ENCODE assay signal across 15 cellular contexts in genomic region chr5:32436553-32437262, GRCh38. TPM values are rescaled to one million over a fixed set of nuclear protein-coding genes. Genes with fewer than 3 reads are reported as not detected.
DNase-seq lines count a peak whose midpoint lies in the region; ATAC-seq, FAIRE-seq and TF ChIP-seq lines count a peak whose summit lies in the region.
"Had no signal": no experiment of that assay in that cellular context is flagged by ENCODE, and none has a peak within 500 bp of the region (broad histone marks: within the 10 kb centered on the region; RNA-seq: fewer than 3 reads in every experiment).

No MANE protein-coding gene starts in this region.

- peaks cover 97% of the 10 kb centered on the region for H3K79me2 ChIP-seq in HepG2 (ENCODE audit: insufficient read depth, low read length)

- H3K27ac ChIP-seq in right cardiac atrium (ENCODE audit: low read length) (no peak overlapping the region), left ventricle myocardium inferior (replicated peaks) (no peak overlapping the region), HepG2 (ENCODE audit: extremely low read length, insufficient read depth, low read length) (no peak overlapping the region), coronary artery (no peak overlapping the region), RWPE1 (no peak overlapping the region)

- H3K27me3 ChIP-seq in right cardiac atrium (ENCODE audit: control insufficient read depth, insufficient read depth) (no peaks in the 10 kb centered on the region), left ventricle myocardium inferior (ENCODE audit: low read depth) (no peaks in the 10 kb centered on the region), bronchial epithelial cell (ENCODE audit: control insufficient read depth, insufficient read depth, low read length) (no peaks in the 10 kb centered on the region), HepG2 (ENCODE audit: control insufficient read depth in 1 of 2, insufficient read depth in 2 of 2, low read length in 2 of 2) (no peaks in the 10 kb centered on the region)
- H3K27me3 ChIP-seq: MG63 had no signal

- ATAC-seq in right cardiac atrium (peak; percentile 66 to 89), HepG2 (peak; percentile 34; the same call in 1 of the 3 replicates), sciatic nerve (no peak)

- POLR2A ChIA-PET in HepG2 (lab: Yijun Ruan, JAX) (interaction anchor here (0.7 kb wide), 1 partner anchor 19 kb away, joined by 3 read pairs; no protein-coding TSS in a partner anchor), RWPE1 (lab: Yijun Ruan, JAX; ENCODE audit: low non-redundant PET) (no interaction called here)

- no peak for DNase-seq in right cardiac atrium
- no peak for DNase-seq in left ventricle myocardium inferior
- DNase-seq in bronchial epithelial cell (ENCODE audit: low read depth): peak; percentile 38
- no peak for DNase-seq in HepG2 (ENCODE audit: low spot score)
- no peak for DNase-seq in coronary artery (ENCODE audit: low spot score)
- DNase-seq in RWPE1 (ENCODE audit: low spot score): no peak
- no peak for DNase-seq in sciatic nerve (ENCODE audit: low spot score)
- DNase-seq in globus pallidus (ENCODE audit: low spot score): no peak
- DNase-seq: MG63, NCI-H1092 treated with DMSO at 0.1 percent for 48 hours, NCI-H1694, NCI-H446 treated with DMSO at 0.1 percent for 48 hours, NCI-H82 had no signal

- in situ Hi-C loops in HepG2 (cut with HindIII; ENCODE audit: extremely low pct_ligation_motif_present, low pct_unique_long_range_greater_than_20kb): no loop called here

- H3K9ac ChIP-seq in HepG2 (ENCODE audit: insufficient read depth, low read depth, low read length): no peak overlapping the region

- TF ChIP-seq CTCF in left ventricle myocardium inferior (IDR thresholded peaks at IDR 0.05; ENCODE audit: borderline replicate concordance): no peak
- TF ChIP-seq CTCF in bronchial epithelial cell (IDR thresholded peaks at IDR 0.05; ENCODE audit: insufficient read depth, low read length, severe bottlenecking): no peak
- TF ChIP-seq CTCF in HepG2 (CRISPR knock-in tag; IDR thresholded peaks at IDR 0.05): no peak
- no peak for TF ChIP-seq CTCF in coronary artery (IDR thresholded peaks at IDR 0.05)
- TF ChIP-seq CTCF in RWPE1 (conservative IDR thresholded peaks at IDR 0.05; ENCODE audit: low read depth): no peak

- peaks cover 96% of the 10 kb centered on the region for H4K20me1 ChIP-seq in HepG2 (ENCODE audit: insufficient read depth, low read length)

- H3K4me2 ChIP-seq in HepG2 (ENCODE audit: low read depth, low read length): no peak overlapping the region

- H2AFZ ChIP-seq in HepG2 (ENCODE audit: low read length): no peak overlapping the region

- no peak overlapping the region for H3K4me3 ChIP-seq in right cardiac atrium (ENCODE audit: low read length)
- H3K4me3 ChIP-seq in left ventricle myocardium inferior: no peak overlapping the region
- no peak overlapping the region for H3K4me3 ChIP-seq in bronchial epithelial cell (ENCODE audit: low read depth, low read length)
- H3K4me3 ChIP-seq in HepG2 (replicated peaks in 1 of 3; ENCODE audit: insufficient read depth in 1 of 3, low read depth in 2 of 3, low read length in 3 of 3): no peak overlapping the region
- H3K4me3 ChIP-seq in coronary artery: no peak overlapping the region
- H3K4me3 ChIP-seq: MG63 had no signal

- H3K4me1 ChIP-seq in right cardiac atrium (ENCODE audit: control insufficient read depth, insufficient read depth, low read length): peaks cover 5% of the 10 kb centered on the region
- H3K4me1 ChIP-seq in left ventricle myocardium inferior: peaks cover 65% of the 10 kb centered on the region
- H3K4me1 ChIP-seq in HepG2 (ENCODE audit: insufficient read depth, low read length): peaks cover 61% of the 10 kb centered on the region

- BruUV-seq in HepG2 (replicated peaks; lab: Mats Ljungman, UMichigan): no TSS peak

- CTCF ChIA-PET in HepG2 (lab: Yijun Ruan, JAX; ENCODE audit: low intra/inter-chr PET ratio, low total read pairs) (no interaction called here), RWPE1 (lab: Yijun Ruan, JAX) (no interaction called here)

- WGBS in right cardiac atrium: 84% methylated on average over 4 of the region's 4 CpGs
- 94% methylated on average over 4 of the region's 4 CpGs for WGBS in HepG2 (ENCODE audit: low lambda C conversion rate)

- intact Hi-C loops in right cardiac atrium (cut with DNase I) (no loop called here), left ventricle myocardium inferior (cut with micrococcal nuclease) (no loop called here), HepG2 (cut with micrococcal nuclease; ENCODE audit: unreplicated experiment) (no loop called here), sciatic nerve (cut with DNase I) (no loop called here)

- H3K36me3 ChIP-seq in left ventricle myocardium inferior (no peaks in the 10 kb centered on the region), bronchial epithelial cell (ENCODE audit: control insufficient read depth, insufficient read depth, low read length) (no peaks in the 10 kb centered on the region), HepG2 (replicated peaks in 1 of 2; ENCODE audit: control insufficient read depth in 1 of 2, insufficient read depth in 2 of 2, low read length in 2 of 2) (peaks cover 3 to 33% of the 10 kb centered on the region in 2 experiments; a peak in 3 of 5 replicates)

- no peak for TF ChIP-seq EP300 in HepG2 (IDR thresholded peaks at IDR 0.05; ENCODE audit: low read depth in 2 of 2, low read length in 2 of 2)
- no peak for TF ChIP-seq EP300 in HepG2 (CRISPR knock-in tag; IDR thresholded peaks at IDR 0.05; ENCODE audit: borderline replicate concordance)

- no peak for TF ChIP-seq RAD21 in HepG2 (CRISPR knock-in tag; IDR thresholded peaks at IDR 0.05)

- FAIRE-seq in bronchial epithelial cell (lab: Jason Lieb, UNC) (no peak), HepG2 (lab: Jason Lieb, UNC) (no peak)
- FAIRE-seq: A204.1, GM12892 had no signal

- no peak for TF ChIP-seq POLR2A in HepG2 (IDR thresholded peaks at IDR 0.05; ENCODE audit: insufficient read depth in 1 of 2, low read depth in 2 of 2, low read length in 2 of 2)

- H3K9me3 ChIP-seq in right cardiac atrium (ENCODE audit: control insufficient read depth, low read length) (no peaks in the 10 kb centered on the region), left ventricle myocardium inferior (replicated peaks) (no peaks in the 10 kb centered on the region), HepG2 (ENCODE audit: low read length) (no peaks in the 10 kb centered on the region)
- H3K9me3 ChIP-seq: MG63 had no signal

TF ChIP-seq in HepG2, 621 proteins besides CTCF, POLR2A, EP300 and RAD21:
- TF ChIP-seq CENPBD1 (CRISPR knock-in tag; IDR thresholded peaks at IDR 0.05; ENCODE audit: borderline replicate concordance, low read depth) (no peak), FOXP4 (CRISPR knock-in tag; IDR thresholded peaks at IDR 0.05) (no peak), RBM22 (optimal IDR thresholded peaks at IDR 0.05; ENCODE audit: low read length) (peak; percentile 79), ZNF841 (CRISPR knock-in tag; IDR thresholded peaks at IDR 0.05; ENCODE audit: borderline replicate concordance) (no peak), ZNF432 (CRISPR knock-in tag; IDR thresholded peaks at IDR 0.05; ENCODE audit: borderline replicate concordance) (no peak)

RNA-seq across cellular contexts. Expression of gene ZFR, which starts 7.8 kb away (rescaled TPM):
- total RNA-seq in right cardiac atrium (10 to 100 TPM; 54.6 to 58.7 (median 55.9) TPM), left ventricle myocardium inferior (60.3 TPM), bronchial epithelial cell (65.0 and 81.3 TPM in 2 replicates), HepG2 (2016; rRNA removed; fragmentation: Illumina TruSeq; extraction: Trizol) (89.0 and 139 TPM in 2 replicates), sciatic nerve (78.4 TPM)
- polyA plus RNA-seq in right cardiac atrium (28.9 TPM), HepG2 (2011; rRNA removed) (77.1 and 92.8 TPM in 2 replicates)
- 22.0 and 24.1 TPM in 2 replicates for total RNA-seq in HepG2 (2016; cell fraction: cytosol; rRNA removed; fragmentation: Illumina TruSeq; extraction: Trizol; ENCODE audit: low read depth)
- total RNA-seq in HepG2 (2016; cell fraction: insoluble cytoplasmic fraction; rRNA removed; fragmentation: Illumina TruSeq; extraction: Trizol): 87.3 and 135 TPM in 2 replicates
- total RNA-seq in HepG2 (2016; cell fraction: membrane; rRNA removed; fragmentation: Illumina TruSeq; extraction: Trizol): 38.7 and 46.1 TPM in 2 replicates
- 78.3 and 83.8 TPM in 2 replicates for total RNA-seq in HepG2 (2016; cell fraction: nucleus; rRNA removed; fragmentation: Illumina TruSeq; extraction: Trizol)
- polyA plus RNA-seq in HepG2 (2011; cell fraction: cytosol; rRNA removed): 59.0 and 61.6 TPM in 2 replicates
- polyA plus RNA-seq in HepG2 (2011; cell fraction: nucleus; rRNA removed): 51.2 and 56.7 TPM in 2 replicates
- 42.8 and 59.8 TPM in 2 replicates for polyA plus RNA-seq in HepG2 (2012)
- 4.2 and 5.3 TPM in 2 replicates for polyA plus RNA-seq in HepG2 (2016; cell fraction: cytosol; fragmentation: Illumina TruSeq; extraction: Trizol; ENCODE audit: low read depth)
- 105 and 109 TPM in 2 replicates for polyA plus RNA-seq in HepG2 (2016; cell fraction: insoluble cytoplasmic fraction; fragmentation: Illumina TruSeq; extraction: Trizol; ENCODE audit: low read depth)
- 14.8 and 18.1 TPM in 2 replicates for polyA plus RNA-seq in HepG2 (2016; cell fraction: membrane; fragmentation: Illumina TruSeq; extraction: Trizol; ENCODE audit: low read depth)
- polyA plus RNA-seq in HepG2 (2016; cell fraction: nucleus; fragmentation: Illumina TruSeq; extraction: Trizol; ENCODE audit: insufficient read depth, low read depth): 89.8 and 90.3 TPM in 2 replicates
- 293 and 343 TPM in 2 replicates for polyA minus RNA-seq in HepG2 (2011; rRNA and poly(A)+ RNA removed; ENCODE audit: low replicate concordance)
- 57.4 and 58.9 TPM in 2 replicates for polyA minus RNA-seq in HepG2 (2011; cell fraction: cytosol; rRNA and poly(A)+ RNA removed)
- 77.6 and 92.6 TPM in 2 replicates for polyA minus RNA-seq in HepG2 (2011; cell fraction: nucleus; rRNA and poly(A)+ RNA removed)
